8 cellular contexts compared by ENCODE assay signal in genomic region chr2:96324716-96325037, GRCh38. TPM values are rescaled to one million over a fixed set of nuclear protein-coding genes. Genes with fewer than 3 reads are reported as not detected.
A peak's percentile ranks its signal among the peaks of the same experiment; 100 is the strongest.
DNase-seq lines count a peak whose midpoint lies in the region; ATAC-seq and TF ChIP-seq lines count a peak whose summit lies in the region.

No MANE protein-coding gene starts in this region.

- CTCF ChIA-PET in MCF 10A (lab: Yijun Ruan, JAX) = interaction anchor here (1.6 kb wide), 1 partner anchor 185 kb away, joined by 8 read pairs; no protein-coding TSS in a partner anchor

- no peak for TF ChIP-seq CTCF in breast epithelium (IDR thresholded peaks at IDR 0.05)
- no peak for TF ChIP-seq CTCF in MCF 10A (IDR thresholded peaks at IDR 0.05; ENCODE audit: unreplicated experiment)
- TF ChIP-seq CTCF in type B pancreatic cell (conservative IDR thresholded peaks at IDR 0.05) = no peak

- peaks cover 84% of the 10 kb centered on the region for H3K27me3 Mint-ChIP-seq in MCF 10A (ENCODE audit: insufficient read depth, unreplicated experiment)
- no peaks in the 10 kb centered on the region for H3K27me3 Mint-ChIP-seq in activated naive CD8-positive, alpha-beta T cell
- peaks cover 47% of the 10 kb centered on the region for H3K27me3 Mint-ChIP-seq in type B pancreatic cell

- no TSS peak for BruUV-seq in MCF 10A (replicated peaks; lab: Mats Ljungman, UMichigan)

- H3K4me3 ChIP-seq in breast epithelium (peak overlapping the region; percentile 56 to 75 (median 64)), mononuclear cell (ENCODE audit: low read length) (peak overlapping the region; percentile 48)

- ATAC-seq in HG03280 (IDR thresholded peaks at IDR 0.05; ENCODE audit: unreplicated experiment) = no peak

- H3K27me3 ChIP-seq in breast epithelium = no peaks in the 10 kb centered on the region
- H3K27me3 ChIP-seq in mononuclear cell (ENCODE audit: insufficient read depth, low read length) = no peaks in the 10 kb centered on the region

- H3K27ac ChIP-seq in breast epithelium = peak overlapping the region; percentile 71 to 85

- no peak for DNase-seq in breast epithelium (ENCODE audit: low spot score in 2 of 2)
- DNase-seq in MCF 10A (ENCODE audit: unreplicated experiment) = no peak
- no peak for DNase-seq in type B pancreatic cell (ENCODE audit: extremely low spot score, unreplicated experiment)
- no peak for DNase-seq in AG08396 (ENCODE audit: low spot score)
- no peak for DNase-seq in effector CD8-positive, alpha-beta T cell (lab: John Stamatoyannopoulos, UW)

- H3K4me1 ChIP-seq in breast epithelium (peaks cover under 1 to 5% of the 10 kb centered on the region in 2 donors), mononuclear cell (ENCODE audit: insufficient read depth, low read length) (peaks cover 52% of the 10 kb centered on the region)

- intact Hi-C loops in breast epithelium (cut with DNase I; ENCODE audit: low total_unique reads) (loop anchor here (10.0 kb wide), 2 partner anchors 200 to 1170 kb away; partner anchors contain the start of gene ZNF514), MCF 10A (cut with micrococcal nuclease) (no loop called here)

- POLR2A ChIA-PET in MCF 10A (lab: Yijun Ruan, JAX) = interaction anchor here (2.2 kb wide), 1 partner anchor 19 kb away, joined by 9 read pairs; the partner anchor contains the start of gene SNRNP200

- H3K4me3 Mint-ChIP-seq in MCF 10A (ENCODE audit: unreplicated experiment) (no peak overlapping the region), type B pancreatic cell (peak overlapping the region; percentile 94)
- peak overlapping the region; percentile 97 for H3K4me3 Mint-ChIP-seq in activated naive CD8-positive, alpha-beta T cell

- H3K27ac Mint-ChIP-seq in MCF 10A (ENCODE audit: low read depth, unreplicated experiment) (no peak overlapping the region), type B pancreatic cell (peak overlapping the region; percentile 70)
- H3K27ac Mint-ChIP-seq in activated naive CD8-positive, alpha-beta T cell = peak overlapping the region; percentile 93

- no peak for TF ChIP-seq POLR2A in breast epithelium (IDR thresholded peaks at IDR 0.05)

- H3K4me1 Mint-ChIP-seq in MCF 10A (ENCODE audit: insufficient read depth, unreplicated experiment) (peaks cover 16% of the 10 kb centered on the region), type B pancreatic cell (ENCODE audit: unreplicated experiment) (peaks cover 15% of the 10 kb centered on the region)
- peaks cover 51% of the 10 kb centered on the region for H3K4me1 Mint-ChIP-seq in activated naive CD8-positive, alpha-beta T cell (ENCODE audit: low read depth)

- no peaks in the 10 kb centered on the region for H3K9me3 Mint-ChIP-seq in MCF 10A (ENCODE audit: unreplicated experiment)
- H3K9me3 Mint-ChIP-seq in activated naive CD8-positive, alpha-beta T cell (ENCODE audit: low read depth) = no peaks in the 10 kb centered on the region
- H3K9me3 Mint-ChIP-seq in type B pancreatic cell = no peaks in the 10 kb centered on the region

- no peaks in the 10 kb centered on the region for H3K36me3 ChIP-seq in breast epithelium

- no peaks in the 10 kb centered on the region for H3K36me3 Mint-ChIP-seq in MCF 10A (ENCODE audit: insufficient read depth, unreplicated experiment)
- peaks cover 10% of the 10 kb centered on the region for H3K36me3 Mint-ChIP-seq in activated naive CD8-positive, alpha-beta T cell
- peaks cover 11% of the 10 kb centered on the region for H3K36me3 Mint-ChIP-seq in type B pancreatic cell

- H3K9me3 ChIP-seq in breast epithelium (no peaks in the 10 kb centered on the region), mononuclear cell (ENCODE audit: low read depth, low read length) (no peaks in the 10 kb centered on the region)

RNA-seq across cellular contexts. Expression of gene ITPRIPL1, which starts 0.4 kb away (rescaled TPM):
- 10 to 100 TPM in 1 of 3 donors, 1 to 10 TPM in 1, under 1 TPM in 1; 0.64 to 11.1 (median 6.9) TPM for total RNA-seq in breast epithelium
- total RNA-seq in MCF 10A (2022) = not detected in 2 replicates
- total RNA-seq in mononuclear cell = 4.7 TPM
- total RNA-seq in type B pancreatic cell (ENCODE audit: low replicate concordance) = 3.5 and 11.6 TPM in 2 replicates

RNA-seq across cellular contexts. Expression of gene NCAPH, which starts 10.9 kb away (rescaled TPM):
- 1 to 10 TPM in 1 of 3 donors, under 1 TPM in 2; 0.44 to 2.6 (median 0.66) TPM for total RNA-seq in breast epithelium
- total RNA-seq in MCF 10A (2022) = 10.7 and 11.5 TPM in 2 replicates
- 1.8 TPM for total RNA-seq in mononuclear cell
- total RNA-seq in type B pancreatic cell (ENCODE audit: low replicate concordance) = 13.6 and 34.9 TPM in 2 replicates

RNA-seq across cellular contexts. Expression of gene SNRNP200, which starts 19.3 kb away (rescaled TPM):
- 100 to 1,000 TPM in 2 of 3 donors, 10 to 100 TPM in 1; 99.4 to 111 (median 109) TPM for total RNA-seq in breast epithelium
- 115 and 116 TPM in 2 replicates for total RNA-seq in MCF 10A (2022)
- 80.5 TPM for total RNA-seq in mononuclear cell
- total RNA-seq in type B pancreatic cell (ENCODE audit: low replicate concordance) = 136 and 184 TPM in 2 replicates

RNA-seq across cellular contexts. Expression of gene CIAO1, which starts 58.7 kb away (rescaled TPM):
- total RNA-seq in breast epithelium (100 to 1,000 TPM; 119 to 131 (median 127) TPM), MCF 10A (2022) (62.3 and 63.3 TPM in 2 replicates), mononuclear cell (65.4 TPM), type B pancreatic cell (ENCODE audit: low replicate concordance) (68.9 and 69.7 TPM in 2 replicates)

RNA-seq across cellular contexts. Expression of gene TMEM127, which starts 58.9 kb away (rescaled TPM):
- total RNA-seq in breast epithelium = 10 to 100 TPM; 31.1 to 44.5 (median 35.2) TPM
- total RNA-seq in MCF 10A (2022) = 31.5 and 40.0 TPM in 2 replicates
- total RNA-seq in mononuclear cell = 51.6 TPM
- 40.5 and 58.3 TPM in 2 replicates for total RNA-seq in type B pancreatic cell (ENCODE audit: low replicate concordance)
